Comparison of ENCODE assay signal across 13 cellular contexts in the genomic region with DNA sequence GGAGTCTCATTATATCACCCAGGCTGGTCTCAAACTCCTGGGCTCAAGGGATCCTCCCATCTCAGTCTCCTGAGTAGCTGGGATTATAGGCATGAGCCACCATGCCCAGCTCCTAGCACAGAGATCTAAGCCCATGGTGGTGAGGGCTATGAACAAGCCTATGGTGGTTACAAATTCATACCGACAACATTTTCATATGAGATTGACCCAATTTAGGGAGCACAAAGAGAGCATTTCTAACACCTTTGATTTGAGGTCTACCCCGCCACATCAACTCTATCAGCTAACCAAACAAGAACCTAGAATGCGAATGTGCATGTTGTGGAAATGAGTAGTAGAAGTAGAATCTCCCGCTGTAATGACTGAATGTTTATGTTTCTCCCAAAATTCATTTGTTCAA. TPM values are rescaled to one million over a fixed set of nuclear protein-coding genes. Genes with fewer than 3 reads are reported as not detected.
"Had no signal": no experiment of that assay in that cellular context is flagged by ENCODE, and none has a peak within 500 bp of the region (broad histone marks: within the 10 kb centered on the region; RNA-seq: fewer than 3 reads in every experiment).

No MANE protein-coding gene starts in this region.

- H3K4me2 ChIP-seq: SK-N-SH had no signal

- H3K4me3 ChIP-seq: coronary artery, gastroesophageal sphincter, skin epidermis, tibial nerve had no signal

- H3K27me3 ChIP-seq: tibial nerve had no signal

- H3K27ac Mint-ChIP-seq: activated CD4-positive, alpha-beta T cell treated with anti-CD3 and anti-CD28 coated beads, Interleukin-2, amount 10 ng/mL, durations not matched to agents 7 days and 5 days had no signal

- H3K9ac ChIP-seq: parathyroid adenoma, SK-N-SH had no signal

- DNase-seq: activated CD4-positive, alpha-beta T cell treated with anti-CD3 and anti-CD28 coated beads, Interleukin-2, amount 10 ng/mL, durations not matched to agents 7 days and 5 days; activated gamma-delta T cell; effector CD4-positive, alpha-beta T cell; kidney; left ventricle myocardium superior; mesendoderm; SK-N-SH had no signal

- H3K4me1 ChIP-seq: gastroesophageal sphincter, parathyroid adenoma, tibial nerve had no signal

- H3K27ac ChIP-seq: coronary artery, gastroesophageal sphincter, parathyroid adenoma, tibial nerve had no signal

- H2AFZ ChIP-seq: parathyroid adenoma had no signal

- H3K36me3 ChIP-seq: gastroesophageal sphincter, tibial nerve had no signal

- H3K4me3 Mint-ChIP-seq: activated CD4-positive, alpha-beta T cell treated with anti-CD3 and anti-CD28 coated beads, Interleukin-2, amount 10 ng/mL, durations not matched to agents 7 days and 5 days had no signal

RNA-seq across cellular contexts. Expression of a gene that starts 14.2 kb away (rescaled TPM):
- polyA plus RNA-seq: SK-N-SH had no signal

RNA-seq across cellular contexts. Expression of a gene that starts 55.5 kb away (rescaled TPM):
- total RNA-seq: activated CD4-positive, alpha-beta T cell treated with anti-CD3 and anti-CD28 coated beads, Interleukin-2, amount 10 ng/mL, durations not matched to agents 7 days and 5 days; subcutaneous adipose tissue had no signal
